10 cellular contexts compared by ENCODE assay signal in the genomic region with DNA sequence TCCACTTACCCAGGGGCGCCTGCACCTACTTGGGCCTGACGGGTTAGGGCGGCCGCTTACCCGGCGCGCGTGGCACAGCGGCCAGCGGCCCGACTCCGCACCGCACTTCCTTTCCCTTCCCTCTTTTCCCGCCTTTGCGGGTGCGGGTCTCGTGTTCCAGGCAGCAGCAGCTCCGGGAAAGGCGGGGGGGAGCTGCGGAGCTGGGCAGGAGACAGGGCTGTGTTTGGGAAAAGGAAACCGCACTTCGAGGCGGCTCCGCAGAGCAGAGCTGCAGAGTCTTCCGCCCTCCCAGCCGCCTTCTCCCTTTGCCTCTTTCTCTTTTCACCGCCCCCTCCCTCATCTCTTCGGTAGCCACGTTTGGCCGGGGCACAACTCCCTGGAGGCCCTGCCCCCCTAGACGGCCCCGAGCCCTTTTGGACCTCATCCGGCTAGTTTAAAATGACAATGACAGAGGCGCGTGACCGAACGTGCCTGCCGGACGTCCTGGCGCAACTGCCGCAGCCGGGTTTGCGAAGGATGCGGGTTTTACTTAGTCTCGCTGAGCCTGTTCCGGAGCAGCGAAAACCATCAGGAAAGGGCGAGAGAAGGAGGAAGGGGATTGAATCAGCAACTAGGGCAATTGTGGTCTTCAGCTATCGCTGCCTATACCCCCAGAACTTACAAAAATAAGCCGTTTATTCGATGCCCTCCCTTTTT. TPM values are rescaled to one million over a fixed set of nuclear protein-coding genes. Genes with fewer than 3 reads are reported as not detected.
A peak's percentile ranks its signal among the peaks of the same experiment; 100 is the strongest.
DNase-seq lines count a peak whose midpoint lies in the region; ATAC-seq and TF ChIP-seq lines count a peak whose summit lies in the region.
"Had no signal": no experiment of that assay in that cellular context is flagged by ENCODE, and none has a peak within 500 bp of the region (broad histone marks: within the 10 kb centered on the region; RNA-seq: fewer than 3 reads in every experiment).

No MANE protein-coding gene starts in this region.

- H3K9me3 ChIP-seq in T-helper 17 cell (ENCODE audit: control insufficient read depth, low read length, poor library complexity, severe bottlenecking) = no peaks in the 10 kb centered on the region
- H3K9me3 ChIP-seq in sigmoid colon = no peaks in the 10 kb centered on the region

- H3K27ac ChIP-seq in sigmoid colon = no peak overlapping the region

- H3K27me3 Mint-ChIP-seq in T-helper 17 cell = peaks cover 86% of the 10 kb centered on the region

- peaks cover 60 to 100% (median 98%) of the 10 kb centered on the region in 3 donors for H3K27me3 ChIP-seq in sigmoid colon

- TF ChIP-seq CTCF in GM20000 (IDR thresholded peaks at IDR 0.05; ENCODE audit: extremely low read depth, missing control alignments) (no peak), sigmoid colon (IDR thresholded peaks at IDR 0.05) (no peak)

- ATAC-seq in T-helper 17 cell (peak; percentile 32), HG03025 (IDR thresholded peaks at IDR 0.05; ENCODE audit: low FRiP score, unreplicated experiment) (no peak), GM21717 (IDR thresholded peaks at IDR 0.05; ENCODE audit: unreplicated experiment) (no peak)
- ATAC-seq in activated CD4-positive, CD25-positive, alpha-beta regulatory T cell treated with anti-CD3 and anti-CD28 coated beads, Interleukin-2, amount 50 U/mL, for 24 hours = no peak

- H3K36me3 ChIP-seq in sigmoid colon = no peaks in the 10 kb centered on the region

- no peak for TF ChIP-seq POLR2A in sigmoid colon (IDR thresholded peaks at IDR 0.05)

- no peak overlapping the region for H3K27ac Mint-ChIP-seq in T-helper 17 cell

- DNase-seq in GM20000 (ENCODE audit: low spot score) (peak; percentile 47), T-helper 17 cell (no peak), glomerular visceral epithelial cell (ENCODE audit: extremely low spot score) (peak; percentile 38), sigmoid colon (no peak), KG1 (lab: John Stamatoyannopoulos, UW) (no peak)
- DNase-seq: foreskin fibroblast had no signal

- WGBS in sigmoid colon, 2 donors = 5 to 11% methylated on average over 51 of the region's 51 CpGs

- peaks cover 26% of the 10 kb centered on the region for H3K4me1 Mint-ChIP-seq in T-helper 17 cell

- peaks cover 0 to 45% (median 34%) of the 10 kb centered on the region in 4 donors for H3K4me1 ChIP-seq in sigmoid colon

- peaks cover 13% of the 10 kb centered on the region for H3K36me3 Mint-ChIP-seq in T-helper 17 cell (ENCODE audit: low read depth)

- H3K4me3 ChIP-seq in sigmoid colon = peak overlapping the region in 3 of 4 donors; percentile 23 to 27 (median 25)

- peak overlapping the region; percentile 85 for H3K4me3 Mint-ChIP-seq in T-helper 17 cell

- intact Hi-C loops in sigmoid colon (cut with DNase I) = no loop called here

- TF ChIP-seq EP300 in sigmoid colon (IDR thresholded peaks at IDR 0.05) = no peak

RNA-seq across cellular contexts. Expression of a gene that starts 7.9 kb away (rescaled TPM):
- total RNA-seq in T-helper 17 cell (not detected), sigmoid colon (not detected)
- polyA plus RNA-seq in sigmoid colon = not detected
- total RNA-seq: pulmonary artery endothelial cell had no signal

Comparison
In these comparisons a context has a peak if more than half of its experiments do, and no peak if none do; other contexts are left out.
1. DNase-seq: peak in GM20000 (single experiment) and glomerular visceral epithelial cell (single experiment); none in T-helper 17 cell (0 of 3), sigmoid colon (single experiment) and KG1 (single experiment).